1 cellular context compared by ENCODE assay signal in genomic region chr7:136857573-136857972, GRCh38.
TF ChIP-seq lines count a peak whose summit lies in the region.

No MANE protein-coding gene starts in this region.

TF ChIP-seq in WTC11, 78 proteins besides CTCF, POLR2A, EP300 and RAD21 (continued from another document):
- TF ChIP-seq, protein P1, sequence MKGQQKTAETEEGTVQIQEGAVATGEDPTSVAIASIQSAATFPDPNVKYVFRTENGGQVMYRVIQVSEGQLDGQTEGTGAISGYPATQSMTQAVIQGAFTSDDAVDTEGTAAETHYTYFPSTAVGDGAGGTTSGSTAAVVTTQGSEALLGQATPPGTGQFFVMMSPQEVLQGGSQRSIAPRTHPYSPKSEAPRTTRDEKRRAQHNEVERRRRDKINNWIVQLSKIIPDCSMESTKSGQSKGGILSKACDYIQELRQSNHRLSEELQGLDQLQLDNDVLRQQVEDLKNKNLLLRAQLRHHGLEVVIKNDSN (CRISPR knock-in tag; IDR thresholded peaks at IDR 0.05), result peak; percentile 49; the same call in 1 of the 2 replicates
TF ChIP-seq in WTC11: peak in this region for 7.
